6 cellular contexts compared by ENCODE assay signal in the genomic region with DNA sequence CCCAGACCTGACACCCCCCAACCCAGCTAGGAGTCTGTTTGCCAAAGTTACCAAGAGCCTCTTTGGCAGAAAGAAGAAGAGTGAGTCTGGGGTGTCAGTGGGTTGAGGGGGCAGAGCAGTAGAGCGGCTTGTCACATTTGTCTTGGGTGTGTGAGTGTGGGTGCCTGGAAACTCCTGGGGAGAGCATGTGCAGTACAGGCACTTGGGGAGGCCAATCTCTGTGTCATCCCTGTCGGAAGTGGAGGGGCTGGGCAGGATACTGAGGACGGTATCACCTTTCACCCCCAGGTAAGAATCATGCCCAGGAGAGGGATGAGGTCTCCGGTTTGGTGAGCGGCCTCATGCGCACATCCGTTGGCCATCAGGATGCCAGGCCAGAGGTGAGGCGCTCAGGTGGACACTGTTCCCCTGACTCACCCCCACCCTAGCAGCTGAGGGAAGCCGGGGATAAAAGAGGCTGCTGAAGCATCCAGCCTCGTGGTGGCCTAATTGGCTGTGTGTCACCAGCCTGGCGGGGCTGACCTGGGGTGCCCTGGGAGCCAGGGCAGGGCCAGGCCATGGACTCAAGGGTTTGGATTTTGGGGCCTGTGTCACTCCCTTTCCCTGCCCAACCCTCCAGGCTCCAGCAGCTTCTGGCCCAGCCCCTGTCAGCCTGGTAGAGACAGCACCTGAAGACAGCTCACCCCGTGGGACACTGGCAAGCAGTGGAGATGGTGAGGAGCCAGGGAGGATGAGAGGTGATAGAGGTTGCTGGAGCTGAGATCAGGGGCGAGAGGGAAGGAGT. TPM values are rescaled to one million over a fixed set of nuclear protein-coding genes. Genes with fewer than 3 reads are reported as not detected.
DNase-seq lines count a peak whose midpoint lies in the region; ATAC-seq and TF ChIP-seq lines count a peak whose summit lies in the region.

No MANE protein-coding gene starts in this region.

- H3K4me3 Mint-ChIP-seq in nephron: peak overlapping the region; percentile 53 to 78 (median 57)

- peak overlapping the region; percentile 66 to 79 (median 70) for H3K27ac Mint-ChIP-seq in nephron

- H3K27me3 ChIP-seq in H7 (ENCODE audit: control insufficient read depth, insufficient read depth, low read length) (peaks cover 6% of the 10 kb centered on the region; the same call in 1 of the 2 replicates), adrenal gland (no peaks in the 10 kb centered on the region)

- no peak for ATAC-seq in HG02938 (IDR thresholded peaks at IDR 0.05; ENCODE audit: unreplicated experiment)
- no peak for ATAC-seq in GM19023 (IDR thresholded peaks at IDR 0.05; ENCODE audit: unreplicated experiment)

- peak; percentile 16 for DNase-seq in H7
- DNase-seq in adrenal gland: peak in 5 of 7 donors; percentile 20 to 56 (median 31)
- DNase-seq in ureter (ENCODE audit: low spot score): no peak

- H3K36me3 Mint-ChIP-seq in nephron (ENCODE audit: low read depth): peaks cover 23% of the 10 kb centered on the region

- H3K4me3 ChIP-seq in H7 (ENCODE audit: insufficient read depth, low read depth, low read length): no peak overlapping the region
- no peak overlapping the region for H3K4me3 ChIP-seq in adrenal gland

- no peaks in the 10 kb centered on the region for H3K9me3 Mint-ChIP-seq in nephron

- H3K27me3 Mint-ChIP-seq in nephron (ENCODE audit: low read depth): no peaks in the 10 kb centered on the region

- no peak for TF ChIP-seq POLR2A in adrenal gland (IDR thresholded peaks at IDR 0.05)

- peaks cover 31 to 53% of the 10 kb centered on the region in 2 donors for H3K4me1 ChIP-seq in adrenal gland (replicated peaks in 1 of 2)

- H3K36me3 ChIP-seq in H7 (replicated peaks; ENCODE audit: control insufficient read depth, insufficient read depth, low read length): peaks cover 18% of the 10 kb centered on the region
- H3K36me3 ChIP-seq in adrenal gland (replicated peaks in 1 of 2): peaks cover 0 to 40% of the 10 kb centered on the region in 2 donors

- peaks cover 43% of the 10 kb centered on the region for H3K4me1 Mint-ChIP-seq in nephron

- WGBS in adrenal gland, 4 donors: 74 to 87% (median 82%) methylated on average over 4 to 13 of the region's 13 CpGs

- H3K9me3 ChIP-seq in adrenal gland (replicated peaks in 1 of 3): no peaks in the 10 kb centered on the region

- peak overlapping the region in 2 of 5 donors; percentile 37 to 80 for H3K27ac ChIP-seq in adrenal gland

- no peak for TF ChIP-seq CTCF in adrenal gland (IDR thresholded peaks at IDR 0.05)
- TF ChIP-seq CTCF in nephron (IDR thresholded peaks at IDR 0.05; ENCODE audit: unreplicated experiment in 3 of 3): no peak

- intact Hi-C loops in adrenal gland (cut with DNase I): no loop called here

RNA-seq across cellular contexts. Expression of a gene that starts 3.3 kb away (rescaled TPM):
- total RNA-seq in H7 (2014; rRNA removed; shearing (Covaris generic)): 4.9 and 10.1 TPM in 2 replicates
- total RNA-seq in adrenal gland: 10 to 100 TPM; 11.2 to 37.5 (median 17.1) TPM
- 10 to 100 TPM in 2 of 3 donors, 1 to 10 TPM in 1; 4.9 to 51.8 (median 49.4) TPM for polyA plus RNA-seq in adrenal gland
- 14.4 TPM for total RNA-seq in ureter

RNA-seq across cellular contexts. Expression of a gene that starts 3.6 kb away (rescaled TPM):
- 1.00 TPM in 1 of 2 replicates, not detected in the other for total RNA-seq in H7 (2014; rRNA removed; shearing (Covaris generic))
- 1 to 10 TPM in 7 of 8 donors, not detected in 1; 1.1 to 9.4 (median 2.6) TPM for total RNA-seq in adrenal gland
- polyA plus RNA-seq in adrenal gland: 10 to 100 TPM in 1 of 3 donors, 1 to 10 TPM in 1, not detected in 1; 3.0 to 10.3 TPM
- 0.52 TPM for total RNA-seq in ureter

RNA-seq across cellular contexts. Expression of a gene that starts 4.8 kb away (rescaled TPM):
- 0.78 and 1.4 TPM in 2 replicates for total RNA-seq in H7 (2014; rRNA removed; shearing (Covaris generic))
- total RNA-seq in adrenal gland (10 to 100 TPM in 7 of 8 donors, 1 to 10 TPM in 1; 8.6 to 46.3 (median 21.3) TPM), ureter (8.7 TPM)
- polyA plus RNA-seq in adrenal gland: 10 to 100 TPM in 2 of 3 donors, 1 to 10 TPM in 1; 4.8 to 67.2 (median 26.5) TPM

RNA-seq across cellular contexts. Expression of a gene that starts 15.5 kb away (rescaled TPM):
- total RNA-seq in H7 (2014; rRNA removed; shearing (Covaris generic)): 0.80 and 1.4 TPM in 2 replicates
- total RNA-seq in adrenal gland (1 to 10 TPM in 2 of 8 donors, under 1 TPM in 5, not detected in 1; 0.12 to 3.1 (median 0.68) TPM), ureter (0.36 TPM)
- polyA plus RNA-seq in adrenal gland: 1 to 10 TPM in 2 of 3 donors, under 1 TPM in 1; 0.09 to 6.2 (median 5.3) TPM

RNA-seq across cellular contexts. Expression of a gene that starts 28.2 kb away (rescaled TPM):
- total RNA-seq in H7 (2014; rRNA removed; shearing (Covaris generic)): 3,197 and 3,561 TPM in 2 replicates
- total RNA-seq in adrenal gland: 1,000 to 10,000 TPM; 1,508 to 2,877 (median 2,320) TPM
- 1,000 to 10,000 TPM; 1,753 to 3,127 (median 2,737) TPM for polyA plus RNA-seq in adrenal gland
- 2,312 TPM for total RNA-seq in ureter
